Comparison of ENCODE assay signal across 1 cellular context in the genomic region with DNA sequence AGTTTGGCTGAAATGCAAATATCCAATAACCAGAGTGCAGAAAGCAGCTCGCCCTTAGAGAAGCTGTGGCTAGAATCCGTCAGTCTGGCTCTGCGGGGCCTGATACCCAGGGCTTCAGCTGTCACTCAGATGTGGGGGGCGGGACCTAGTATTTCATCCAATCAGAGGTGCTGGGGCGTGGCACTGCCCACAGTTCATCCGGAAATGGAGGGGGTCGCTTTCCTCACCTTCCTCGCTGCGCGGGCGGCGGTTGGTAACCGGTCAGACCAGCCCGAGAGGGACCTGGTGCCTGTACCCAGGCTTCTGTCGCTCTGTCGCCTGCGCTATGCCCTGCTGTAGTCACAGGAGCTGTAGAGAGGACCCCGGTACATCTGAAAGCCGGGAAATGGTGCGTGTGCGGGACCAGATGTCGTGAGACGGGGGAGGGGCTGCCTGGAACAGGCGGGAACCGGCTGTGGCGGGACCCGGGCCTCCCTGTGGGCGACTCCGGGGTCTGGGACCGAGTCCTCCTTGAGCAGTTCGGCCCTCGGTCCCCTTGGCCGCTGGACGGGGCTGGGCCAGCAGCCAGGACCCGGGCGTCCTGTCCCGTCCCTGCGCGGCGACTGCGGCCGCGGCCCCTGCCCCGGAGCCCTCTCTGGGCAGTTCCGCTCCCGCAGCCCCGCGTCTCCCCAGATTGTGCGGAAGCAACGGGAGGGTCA.
A peak's percentile ranks its signal among the peaks of the same experiment; 100 is the strongest.
TF ChIP-seq lines count a peak whose summit lies in the region.

A gene (plus strand): TSS at position 222 of the 698 bp plus-strand sequence. CDS start 104 bp downstream, at position 326.

TF ChIP-seq in HepG2, 621 proteins besides CTCF, POLR2A, EP300 and RAD21 (continued from another document and continues in another):
- TF ChIP-seq, protein P1, sequence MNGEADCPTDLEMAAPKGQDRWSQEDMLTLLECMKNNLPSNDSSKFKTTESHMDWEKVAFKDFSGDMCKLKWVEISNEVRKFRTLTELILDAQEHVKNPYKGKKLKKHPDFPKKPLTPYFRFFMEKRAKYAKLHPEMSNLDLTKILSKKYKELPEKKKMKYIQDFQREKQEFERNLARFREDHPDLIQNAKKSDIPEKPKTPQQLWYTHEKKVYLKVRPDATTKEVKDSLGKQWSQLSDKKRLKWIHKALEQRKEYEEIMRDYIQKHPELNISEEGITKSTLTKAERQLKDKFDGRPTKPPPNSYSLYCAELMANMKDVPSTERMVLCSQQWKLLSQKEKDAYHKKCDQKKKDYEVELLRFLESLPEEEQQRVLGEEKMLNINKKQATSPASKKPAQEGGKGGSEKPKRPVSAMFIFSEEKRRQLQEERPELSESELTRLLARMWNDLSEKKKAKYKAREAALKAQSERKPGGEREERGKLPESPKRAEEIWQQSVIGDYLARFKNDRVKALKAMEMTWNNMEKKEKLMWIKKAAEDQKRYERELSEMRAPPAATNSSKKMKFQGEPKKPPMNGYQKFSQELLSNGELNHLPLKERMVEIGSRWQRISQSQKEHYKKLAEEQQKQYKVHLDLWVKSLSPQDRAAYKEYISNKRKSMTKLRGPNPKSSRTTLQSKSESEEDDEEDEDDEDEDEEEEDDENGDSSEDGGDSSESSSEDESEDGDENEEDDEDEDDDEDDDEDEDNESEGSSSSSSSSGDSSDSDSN (CRISPR knock-in tag; IDR thresholded peaks at IDR 0.05), result peak; percentile 92
- TF ChIP-seq SP2 (CRISPR knock-in tag; IDR thresholded peaks at IDR 0.05) (peak; percentile 80), ZC3H13 (CRISPR knock-in tag; IDR thresholded peaks at IDR 0.05) (peak; percentile 65; the same call in 1 of the 2 replicates), STAT5B (CRISPR knock-in tag; IDR thresholded peaks at IDR 0.05) (no peak), YEATS2 (CRISPR knock-in tag; IDR thresholded peaks at IDR 0.05; ENCODE audit: borderline replicate concordance) (peak; percentile 42; the same call in 1 of the 2 replicates), BORCS8-MEF2B (CRISPR knock-in tag; IDR thresholded peaks at IDR 0.05) (peak; percentile 83), KDM4B (CRISPR knock-in tag; IDR thresholded peaks at IDR 0.05) (no peak), ZNF746 (CRISPR knock-in tag; IDR thresholded peaks at IDR 0.05) (peak; percentile 85), ZNF101 (CRISPR knock-in tag; IDR thresholded peaks at IDR 0.05; ENCODE audit: borderline replicate concordance, low read depth) (no peak; the same call in 1 of the 2 replicates), ZNF33B (CRISPR knock-in tag; IDR thresholded peaks at IDR 0.05) (peak; percentile 75), ZMYM3 (CRISPR knock-in tag; IDR thresholded peaks at IDR 0.05) (no peak), SRY (CRISPR knock-in tag; IDR thresholded peaks at IDR 0.05) (peak; percentile 85; the same call in 1 of the 2 replicates), HNRNPH1 (optimal IDR thresholded peaks at IDR 0.05; ENCODE audit: low read depth, low read length) (no peak), CBX2 (IDR thresholded peaks at IDR 0.05; ENCODE audit: low read depth, low read length) (no peak), CBX2 (CRISPR knock-in tag; IDR thresholded peaks at IDR 0.05; ENCODE audit: low read depth) (no peak), TARDBP (CRISPR knock-in tag; IDR thresholded peaks at IDR 0.05) (peak; percentile 33; the same call in 1 of the 2 replicates), ZNF75D (CRISPR knock-in tag; IDR thresholded peaks at IDR 0.05; ENCODE audit: borderline replicate concordance) (0 out of 2 replicates have a peak, but pooled peaks have one; percentile 55), SMYD3 (CRISPR knock-in tag; IDR thresholded peaks at IDR 0.05) (0 out of 2 replicates have a peak, but pooled peaks have one; percentile 73), PHF5A (CRISPR knock-in tag; IDR thresholded peaks at IDR 0.05; ENCODE audit: low read depth, unreplicated experiment) (no peak), ZZZ3 (CRISPR knock-in tag; IDR thresholded peaks at IDR 0.05; ENCODE audit: borderline replicate concordance) (no peak; the same call in 1 of the 2 replicates), ZNF3 (CRISPR knock-in tag; IDR thresholded peaks at IDR 0.05) (no peak), TGIF2 (CRISPR knock-in tag; IDR thresholded peaks at IDR 0.05) (no peak), ZNF335 (CRISPR knock-in tag; IDR thresholded peaks at IDR 0.05) (0 out of 2 replicates have a peak, but pooled peaks have one; percentile 23), ARNT (IDR thresholded peaks at IDR 0.05) (no peak), ETV6 (CRISPR knock-in tag; conservative IDR thresholded peaks at IDR 0.05) (peak; percentile 31; the same call in 1 of the 2 replicates), ASH2L (IDR thresholded peaks at IDR 0.05; ENCODE audit: insufficient read length, low read depth, low read length) (peak; percentile 77), ZNF282 (IDR thresholded peaks at IDR 0.05; ENCODE audit: partially characterized antibody) (no peak), ONECUT2 (CRISPR knock-in tag; IDR thresholded peaks at IDR 0.05) (no peak), ZBTB7A (CRISPR knock-in tag; IDR thresholded peaks at IDR 0.05) (0 out of 2 replicates have a peak, but pooled peaks have one; percentile 22), PHF20 (CRISPR knock-in tag; IDR thresholded peaks at IDR 0.05) (peak; percentile 67; the same call in 1 of the 2 replicates), PHF21A (CRISPR knock-in tag; IDR thresholded peaks at IDR 0.05) (peak; percentile 46; the same call in 1 of the 2 replicates), ZNF83 (CRISPR knock-in tag; IDR thresholded peaks at IDR 0.05; ENCODE audit: borderline replicate concordance) (no peak; the same call in 1 of the 2 replicates)
- TF ChIP-seq, protein P2, sequence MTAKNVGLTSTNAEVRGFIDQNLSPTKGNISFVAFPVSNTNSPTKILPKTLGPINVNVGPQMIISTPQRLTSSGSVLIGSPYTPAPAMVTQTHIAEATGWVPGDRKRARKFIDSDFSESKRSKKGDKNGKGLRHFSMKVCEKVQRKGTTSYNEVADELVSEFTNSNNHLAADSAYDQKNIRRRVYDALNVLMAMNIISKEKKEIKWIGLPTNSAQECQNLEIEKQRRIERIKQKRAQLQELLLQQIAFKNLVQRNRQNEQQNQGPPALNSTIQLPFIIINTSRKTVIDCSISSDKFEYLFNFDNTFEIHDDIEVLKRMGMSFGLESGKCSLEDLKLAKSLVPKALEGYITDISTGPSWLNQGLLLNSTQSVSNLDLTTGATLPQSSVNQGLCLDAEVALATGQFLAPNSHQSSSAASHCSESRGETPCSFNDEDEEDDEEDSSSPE (CRISPR knock-in tag; IDR thresholded peaks at IDR 0.05), result peak; percentile 72
- TF ChIP-seq, protein P3, sequence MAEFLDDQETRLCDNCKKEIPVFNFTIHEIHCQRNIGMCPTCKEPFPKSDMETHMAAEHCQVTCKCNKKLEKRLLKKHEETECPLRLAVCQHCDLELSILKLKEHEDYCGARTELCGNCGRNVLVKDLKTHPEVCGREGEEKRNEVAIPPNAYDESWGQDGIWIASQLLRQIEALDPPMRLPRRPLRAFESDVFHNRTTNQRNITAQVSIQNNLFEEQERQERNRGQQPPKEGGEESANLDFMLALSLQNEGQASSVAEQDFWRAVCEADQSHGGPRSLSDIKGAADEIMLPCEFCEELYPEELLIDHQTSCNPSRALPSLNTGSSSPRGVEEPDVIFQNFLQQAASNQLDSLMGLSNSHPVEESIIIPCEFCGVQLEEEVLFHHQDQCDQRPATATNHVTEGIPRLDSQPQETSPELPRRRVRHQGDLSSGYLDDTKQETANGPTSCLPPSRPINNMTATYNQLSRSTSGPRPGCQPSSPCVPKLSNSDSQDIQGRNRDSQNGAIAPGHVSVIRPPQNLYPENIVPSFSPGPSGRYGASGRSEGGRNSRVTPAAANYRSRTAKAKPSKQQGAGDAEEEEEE (CRISPR knock-in tag; IDR thresholded peaks at IDR 0.05; ENCODE audit: borderline replicate concordance), result no peak
- TF ChIP-seq, protein P4, sequence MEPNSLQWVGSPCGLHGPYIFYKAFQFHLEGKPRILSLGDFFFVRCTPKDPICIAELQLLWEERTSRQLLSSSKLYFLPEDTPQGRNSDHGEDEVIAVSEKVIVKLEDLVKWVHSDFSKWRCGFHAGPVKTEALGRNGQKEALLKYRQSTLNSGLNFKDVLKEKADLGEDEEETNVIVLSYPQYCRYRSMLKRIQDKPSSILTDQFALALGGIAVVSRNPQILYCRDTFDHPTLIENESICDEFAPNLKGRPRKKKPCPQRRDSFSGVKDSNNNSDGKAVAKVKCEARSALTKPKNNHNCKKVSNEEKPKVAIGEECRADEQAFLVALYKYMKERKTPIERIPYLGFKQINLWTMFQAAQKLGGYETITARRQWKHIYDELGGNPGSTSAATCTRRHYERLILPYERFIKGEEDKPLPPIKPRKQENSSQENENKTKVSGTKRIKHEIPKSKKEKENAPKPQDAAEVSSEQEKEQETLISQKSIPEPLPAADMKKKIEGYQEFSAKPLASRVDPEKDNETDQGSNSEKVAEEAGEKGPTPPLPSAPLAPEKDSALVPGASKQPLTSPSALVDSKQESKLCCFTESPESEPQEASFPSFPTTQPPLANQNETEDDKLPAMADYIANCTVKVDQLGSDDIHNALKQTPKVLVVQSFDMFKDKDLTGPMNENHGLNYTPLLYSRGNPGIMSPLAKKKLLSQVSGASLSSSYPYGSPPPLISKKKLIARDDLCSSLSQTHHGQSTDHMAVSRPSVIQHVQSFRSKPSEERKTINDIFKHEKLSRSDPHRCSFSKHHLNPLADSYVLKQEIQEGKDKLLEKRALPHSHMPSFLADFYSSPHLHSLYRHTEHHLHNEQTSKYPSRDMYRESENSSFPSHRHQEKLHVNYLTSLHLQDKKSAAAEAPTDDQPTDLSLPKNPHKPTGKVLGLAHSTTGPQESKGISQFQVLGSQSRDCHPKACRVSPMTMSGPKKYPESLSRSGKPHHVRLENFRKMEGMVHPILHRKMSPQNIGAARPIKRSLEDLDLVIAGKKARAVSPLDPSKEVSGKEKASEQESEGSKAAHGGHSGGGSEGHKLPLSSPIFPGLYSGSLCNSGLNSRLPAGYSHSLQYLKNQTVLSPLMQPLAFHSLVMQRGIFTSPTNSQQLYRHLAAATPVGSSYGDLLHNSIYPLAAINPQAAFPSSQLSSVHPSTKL (CRISPR knock-in tag; IDR thresholded peaks at IDR 0.05), result peak; percentile 39; the same call in 1 of the 2 replicates
- TF ChIP-seq, protein P5, sequence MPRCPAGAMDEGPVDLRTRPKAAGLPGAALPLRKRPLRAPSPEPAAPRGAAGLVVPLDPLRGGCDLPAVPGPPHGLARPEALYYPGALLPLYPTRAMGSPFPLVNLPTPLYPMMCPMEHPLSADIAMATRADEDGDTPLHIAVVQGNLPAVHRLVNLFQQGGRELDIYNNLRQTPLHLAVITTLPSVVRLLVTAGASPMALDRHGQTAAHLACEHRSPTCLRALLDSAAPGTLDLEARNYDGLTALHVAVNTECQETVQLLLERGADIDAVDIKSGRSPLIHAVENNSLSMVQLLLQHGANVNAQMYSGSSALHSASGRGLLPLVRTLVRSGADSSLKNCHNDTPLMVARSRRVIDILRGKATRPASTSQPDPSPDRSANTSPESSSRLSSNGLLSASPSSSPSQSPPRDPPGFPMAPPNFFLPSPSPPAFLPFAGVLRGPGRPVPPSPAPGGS (CRISPR knock-in tag; IDR thresholded peaks at IDR 0.05), result peak; percentile 55; the same call in 1 of the 2 replicates
- TF ChIP-seq, protein P6, sequence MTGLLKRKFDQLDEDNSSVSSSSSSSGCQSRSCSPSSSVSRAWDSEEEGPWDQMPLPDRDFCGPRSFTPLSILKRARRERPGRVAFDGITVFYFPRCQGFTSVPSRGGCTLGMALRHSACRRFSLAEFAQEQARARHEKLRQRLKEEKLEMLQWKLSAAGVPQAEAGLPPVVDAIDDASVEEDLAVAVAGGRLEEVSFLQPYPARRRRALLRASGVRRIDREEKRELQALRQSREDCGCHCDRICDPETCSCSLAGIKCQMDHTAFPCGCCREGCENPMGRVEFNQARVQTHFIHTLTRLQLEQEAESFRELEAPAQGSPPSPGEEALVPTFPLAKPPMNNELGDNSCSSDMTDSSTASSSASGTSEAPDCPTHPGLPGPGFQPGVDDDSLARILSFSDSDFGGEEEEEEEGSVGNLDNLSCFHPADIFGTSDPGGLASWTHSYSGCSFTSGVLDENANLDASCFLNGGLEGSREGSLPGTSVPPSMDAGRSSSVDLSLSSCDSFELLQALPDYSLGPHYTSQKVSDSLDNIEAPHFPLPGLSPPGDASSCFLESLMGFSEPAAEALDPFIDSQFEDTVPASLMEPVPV (CRISPR knock-in tag; IDR thresholded peaks at IDR 0.05), result peak; percentile 68; the same call in 1 of the 2 replicates
- TF ChIP-seq, protein P7, sequence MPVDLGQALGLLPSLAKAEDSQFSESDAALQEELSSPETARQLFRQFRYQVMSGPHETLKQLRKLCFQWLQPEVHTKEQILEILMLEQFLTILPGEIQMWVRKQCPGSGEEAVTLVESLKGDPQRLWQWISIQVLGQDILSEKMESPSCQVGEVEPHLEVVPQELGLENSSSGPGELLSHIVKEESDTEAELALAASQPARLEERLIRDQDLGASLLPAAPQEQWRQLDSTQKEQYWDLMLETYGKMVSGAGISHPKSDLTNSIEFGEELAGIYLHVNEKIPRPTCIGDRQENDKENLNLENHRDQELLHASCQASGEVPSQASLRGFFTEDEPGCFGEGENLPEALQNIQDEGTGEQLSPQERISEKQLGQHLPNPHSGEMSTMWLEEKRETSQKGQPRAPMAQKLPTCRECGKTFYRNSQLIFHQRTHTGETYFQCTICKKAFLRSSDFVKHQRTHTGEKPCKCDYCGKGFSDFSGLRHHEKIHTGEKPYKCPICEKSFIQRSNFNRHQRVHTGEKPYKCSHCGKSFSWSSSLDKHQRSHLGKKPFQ (CRISPR knock-in tag; IDR thresholded peaks at IDR 0.05; ENCODE audit: insufficient replicate concordance), result no peak
- TF ChIP-seq, protein P8, sequence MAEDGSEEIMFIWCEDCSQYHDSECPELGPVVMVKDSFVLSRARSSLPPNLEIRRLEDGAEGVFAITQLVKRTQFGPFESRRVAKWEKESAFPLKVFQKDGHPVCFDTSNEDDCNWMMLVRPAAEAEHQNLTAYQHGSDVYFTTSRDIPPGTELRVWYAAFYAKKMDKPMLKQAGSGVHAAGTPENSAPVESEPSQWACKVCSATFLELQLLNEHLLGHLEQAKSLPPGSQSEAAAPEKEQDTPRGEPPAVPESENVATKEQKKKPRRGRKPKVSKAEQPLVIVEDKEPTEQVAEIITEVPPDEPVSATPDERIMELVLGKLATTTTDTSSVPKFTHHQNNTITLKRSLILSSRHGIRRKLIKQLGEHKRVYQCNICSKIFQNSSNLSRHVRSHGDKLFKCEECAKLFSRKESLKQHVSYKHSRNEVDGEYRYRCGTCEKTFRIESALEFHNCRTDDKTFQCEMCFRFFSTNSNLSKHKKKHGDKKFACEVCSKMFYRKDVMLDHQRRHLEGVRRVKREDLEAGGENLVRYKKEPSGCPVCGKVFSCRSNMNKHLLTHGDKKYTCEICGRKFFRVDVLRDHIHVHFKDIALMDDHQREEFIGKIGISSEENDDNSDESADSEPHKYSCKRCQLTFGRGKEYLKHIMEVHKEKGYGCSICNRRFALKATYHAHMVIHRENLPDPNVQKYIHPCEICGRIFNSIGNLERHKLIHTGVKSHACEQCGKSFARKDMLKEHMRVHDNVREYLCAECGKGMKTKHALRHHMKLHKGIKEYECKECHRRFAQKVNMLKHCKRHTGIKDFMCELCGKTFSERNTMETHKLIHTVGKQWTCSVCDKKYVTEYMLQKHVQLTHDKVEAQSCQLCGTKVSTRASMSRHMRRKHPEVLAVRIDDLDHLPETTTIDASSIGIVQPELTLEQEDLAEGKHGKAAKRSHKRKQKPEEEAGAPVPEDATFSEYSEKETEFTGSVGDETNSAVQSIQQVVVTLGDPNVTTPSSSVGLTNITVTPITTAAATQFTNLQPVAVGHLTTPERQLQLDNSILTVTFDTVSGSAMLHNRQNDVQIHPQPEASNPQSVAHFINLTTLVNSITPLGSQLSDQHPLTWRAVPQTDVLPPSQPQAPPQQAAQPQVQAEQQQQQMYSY (CRISPR knock-in tag; IDR thresholded peaks at IDR 0.05), result no peak
